In the genomic region with DNA sequence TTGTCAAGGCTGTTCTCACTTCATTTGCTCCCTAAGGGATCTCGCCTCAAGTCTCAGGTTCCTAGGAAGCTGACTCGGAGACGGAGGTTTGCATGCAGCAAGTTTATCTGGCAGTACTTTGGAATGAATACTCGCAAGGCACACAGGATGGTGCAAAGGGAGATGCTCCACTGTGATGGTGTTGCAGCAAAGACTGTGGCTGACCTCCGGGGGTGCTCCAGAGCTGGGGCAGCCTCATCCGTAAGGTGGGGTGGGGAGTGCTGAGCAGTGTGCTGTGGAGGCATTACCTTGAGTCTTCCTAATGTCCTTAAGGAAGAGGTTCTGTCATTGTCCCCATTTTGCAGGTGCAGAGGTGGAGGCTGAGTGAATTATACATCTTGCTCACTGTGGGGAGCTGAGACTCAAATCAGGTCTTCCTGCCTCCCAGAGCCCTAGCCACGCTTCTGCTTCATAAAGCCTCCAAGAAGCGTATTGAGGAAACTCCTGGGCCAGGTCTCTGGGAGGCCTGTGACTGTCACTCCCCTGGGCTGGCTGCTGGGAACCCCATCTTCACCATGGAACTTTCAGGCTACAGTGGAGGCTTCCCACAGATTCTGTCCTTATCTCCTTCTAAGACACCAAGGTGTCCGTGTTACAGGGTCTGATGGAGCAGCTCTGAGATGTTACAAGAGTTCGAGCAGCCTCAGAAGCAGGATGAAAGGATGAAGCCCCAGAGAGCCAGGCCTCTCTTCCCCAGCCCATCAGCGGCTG, we compare ENCODE assay signal across 12 cellular contexts. TPM values are rescaled to one million over a fixed set of nuclear protein-coding genes. Genes with fewer than 3 reads are reported as not detected.
A peak's percentile ranks its signal among the peaks of the same experiment; 100 is the strongest.
DNase-seq lines count a peak whose midpoint lies in the region; ATAC-seq and TF ChIP-seq lines count a peak whose summit lies in the region.
"Had no signal": no experiment of that assay in that cellular context is flagged by ENCODE, and none has a peak within 500 bp of the region (broad histone marks: within the 10 kb centered on the region; RNA-seq: fewer than 3 reads in every experiment).

No MANE protein-coding gene starts in this region.

- H3K4me1 Mint-ChIP-seq in GM23338 (no peaks in the 10 kb centered on the region), nephron progenitor cell (no peaks in the 10 kb centered on the region), progenitor cell of endocrine pancreas (ENCODE audit: low read depth) (peaks cover under 1% of the 10 kb centered on the region)
- H3K4me1 Mint-ChIP-seq: IgD-negative memory B cell had no signal

- no peak overlapping the region for H3K4me2 ChIP-seq in GM23338

- H3K36me3 Mint-ChIP-seq in GM23338 (ENCODE audit: low read depth) (no peaks in the 10 kb centered on the region), nephron progenitor cell (ENCODE audit: low read depth) (no peaks in the 10 kb centered on the region), progenitor cell of endocrine pancreas (ENCODE audit: insufficient read depth) (no peaks in the 10 kb centered on the region)
- H3K36me3 Mint-ChIP-seq: IgD-negative memory B cell had no signal

- H3K4me3 ChIP-seq in GM23338 (no peak overlapping the region), brain microvascular endothelial cell (ENCODE audit: low read depth, low read length) (no peak overlapping the region)

- peak; percentile 100 for ATAC-seq in GM23338
- no peak for ATAC-seq in GM18868 (IDR thresholded peaks at IDR 0.05; ENCODE audit: unreplicated experiment)
- ATAC-seq in GM18858 (IDR thresholded peaks at IDR 0.05; ENCODE audit: unreplicated experiment), result no peak

- H3K27me3 ChIP-seq in GM23338 (ENCODE audit: insufficient read depth) (no peaks in the 10 kb centered on the region), brain microvascular endothelial cell (replicated peaks) (peaks cover 9% of the 10 kb centered on the region)

- in situ Hi-C loops in brain microvascular endothelial cell (cut with HindIII; ENCODE audit: low pct_ligation_motif_present, low sequenced_read_pairs), result no loop called here

- H3K9me3 Mint-ChIP-seq in GM23338 (no peaks in the 10 kb centered on the region), nephron progenitor cell (no peaks in the 10 kb centered on the region), progenitor cell of endocrine pancreas (ENCODE audit: low read depth) (no peaks in the 10 kb centered on the region)
- H3K9me3 Mint-ChIP-seq: activated T-cell treated with anti-CD3 and anti-CD28 coated beads, Interleukin-2, amount 50 U/mL, for 72 hours; IgD-negative memory B cell had no signal

- H2AFZ ChIP-seq in GM23338, result no peak overlapping the region

- H3K79me2 ChIP-seq in GM23338 (replicated peaks; ENCODE audit: insufficient read depth), result no peaks in the 10 kb centered on the region

- TF ChIP-seq CTCF in GM23338 (conservative IDR thresholded peaks at IDR 0.05; ENCODE audit: low read depth in 2 of 2) (peak; percentile 53 to 69), brain microvascular endothelial cell (IDR thresholded peaks at IDR 0.05; ENCODE audit: low read depth, low read length, missing control alignments) (peak; percentile 62), nephron progenitor cell (IDR thresholded peaks at IDR 0.05) (peak; percentile 17), progenitor cell of endocrine pancreas (IDR thresholded peaks at IDR 0.05; ENCODE audit: unreplicated experiment) (no peak)

- H3K27ac ChIP-seq in GM23338 (ENCODE audit: low read depth) (no peak overlapping the region), brain microvascular endothelial cell (no peak overlapping the region)

- H3F3A ChIP-seq in GM23338 (replicated peaks; ENCODE audit: low read depth), result no peaks in the 10 kb centered on the region

- no peaks in the 10 kb centered on the region for H4K20me1 ChIP-seq in GM23338 (replicated peaks; ENCODE audit: insufficient read depth)

- DNase-seq in DMS 273 (lab: John Stamatoyannopoulos, UW; ENCODE audit: unreplicated experiment), result peak; percentile 31
- no peak for DNase-seq in DMS 273 treated with DMSO at 0.1 percent for 48 hours (lab: John Stamatoyannopoulos, UW)
- DNase-seq in GM23338 (ENCODE audit: low spot score), result peak; percentile 71
- no peak for DNase-seq in brain microvascular endothelial cell
- no peak for DNase-seq in nephron progenitor cell
- DNase-seq in progenitor cell of endocrine pancreas (ENCODE audit: low spot score, unreplicated experiment), result no peak
- DNase-seq: 8988T, cortex of kidney had no signal

- H3K36me3 ChIP-seq in GM23338 (ENCODE audit: insufficient read depth), result no peaks in the 10 kb centered on the region
- H3K36me3 ChIP-seq in brain microvascular endothelial cell (replicated peaks), result no peaks in the 10 kb centered on the region

- H3K9me2 ChIP-seq in GM23338 (ENCODE audit: insufficient read depth), result no peaks in the 10 kb centered on the region

- no peak overlapping the region for H3K4me3 Mint-ChIP-seq in GM23338
- no peak overlapping the region for H3K4me3 Mint-ChIP-seq in nephron progenitor cell
- no peak overlapping the region for H3K4me3 Mint-ChIP-seq in progenitor cell of endocrine pancreas (ENCODE audit: low read depth)
- H3K4me3 Mint-ChIP-seq: activated T-cell treated with anti-CD3 and anti-CD28 coated beads, Interleukin-2, amount 50 U/mL, for 72 hours; IgD-negative memory B cell had no signal

- H3K27ac Mint-ChIP-seq in GM23338 (no peak overlapping the region), nephron progenitor cell (no peak overlapping the region), progenitor cell of endocrine pancreas (no peak overlapping the region)
- H3K27ac Mint-ChIP-seq: activated T-cell treated with anti-CD3 and anti-CD28 coated beads, Interleukin-2, amount 50 U/mL, for 72 hours had no signal

- no peaks in the 10 kb centered on the region for H3K4me1 ChIP-seq in GM23338 (ENCODE audit: insufficient read depth)

- H3K27me3 Mint-ChIP-seq in GM23338 (ENCODE audit: insufficient read depth, low read depth, poor library complexity), result peaks cover 3% of the 10 kb centered on the region
- peaks cover 27% of the 10 kb centered on the region for H3K27me3 Mint-ChIP-seq in nephron progenitor cell (ENCODE audit: low read depth, poor library complexity)
- H3K27me3 Mint-ChIP-seq in progenitor cell of endocrine pancreas, result no peaks in the 10 kb centered on the region

TF ChIP-seq in GM23338, 12 proteins besides CTCF, POLR2A, EP300 and RAD21 (continues in another document):
- TF ChIP-seq EZH2 (IDR thresholded peaks at IDR 0.05; ENCODE audit: low read depth, unreplicated experiment) (no peak), JUNB (IDR thresholded peaks at IDR 0.05; ENCODE audit: unreplicated experiment) (no peak), ZNF114 (CRISPR knock-in tag; IDR thresholded peaks at IDR 0.05) (no peak)
- TF ChIP-seq, protein P1, sequence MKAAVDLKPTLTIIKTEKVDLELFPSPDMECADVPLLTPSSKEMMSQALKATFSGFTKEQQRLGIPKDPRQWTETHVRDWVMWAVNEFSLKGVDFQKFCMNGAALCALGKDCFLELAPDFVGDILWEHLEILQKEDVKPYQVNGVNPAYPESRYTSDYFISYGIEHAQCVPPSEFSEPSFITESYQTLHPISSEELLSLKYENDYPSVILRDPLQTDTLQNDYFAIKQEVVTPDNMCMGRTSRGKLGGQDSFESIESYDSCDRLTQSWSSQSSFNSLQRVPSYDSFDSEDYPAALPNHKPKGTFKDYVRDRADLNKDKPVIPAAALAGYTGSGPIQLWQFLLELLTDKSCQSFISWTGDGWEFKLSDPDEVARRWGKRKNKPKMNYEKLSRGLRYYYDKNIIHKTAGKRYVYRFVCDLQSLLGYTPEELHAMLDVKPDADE (IDR thresholded peaks at IDR 0.05), result no peak

RNA-seq across cellular contexts. Expression of a gene that starts 39.5 kb away (rescaled TPM):
- total RNA-seq in GM23338 (2014; rRNA removed; shearing (Covaris generic)), result 2.9 and 5.3 TPM in 2 replicates
- polyA plus RNA-seq in GM23338 (2016; fragmentation: Nextera tagmentation; extraction: Ambion mirVana), result 0.90 and 1.5 TPM in 2 replicates
- 9.5 and 12.7 TPM in 2 replicates for total RNA-seq in progenitor cell of endocrine pancreas
- polyA plus RNA-seq: IgD-negative memory B cell had no signal

Comparison
In these comparisons a context has a peak if more than half of its experiments do, and no peak if none do; other contexts are left out.
1. DNase-seq: peak in DMS 273 (single experiment) and GM23338 (single experiment); none in DMS 273 treated with DMSO at 0.1 percent for 48 hours (single experiment), brain microvascular endothelial cell (single experiment), nephron progenitor cell (single experiment) and progenitor cell of endocrine pancreas (single experiment).